Comparison of ENCODE assay signal across 8 cellular contexts in the genomic region with DNA sequence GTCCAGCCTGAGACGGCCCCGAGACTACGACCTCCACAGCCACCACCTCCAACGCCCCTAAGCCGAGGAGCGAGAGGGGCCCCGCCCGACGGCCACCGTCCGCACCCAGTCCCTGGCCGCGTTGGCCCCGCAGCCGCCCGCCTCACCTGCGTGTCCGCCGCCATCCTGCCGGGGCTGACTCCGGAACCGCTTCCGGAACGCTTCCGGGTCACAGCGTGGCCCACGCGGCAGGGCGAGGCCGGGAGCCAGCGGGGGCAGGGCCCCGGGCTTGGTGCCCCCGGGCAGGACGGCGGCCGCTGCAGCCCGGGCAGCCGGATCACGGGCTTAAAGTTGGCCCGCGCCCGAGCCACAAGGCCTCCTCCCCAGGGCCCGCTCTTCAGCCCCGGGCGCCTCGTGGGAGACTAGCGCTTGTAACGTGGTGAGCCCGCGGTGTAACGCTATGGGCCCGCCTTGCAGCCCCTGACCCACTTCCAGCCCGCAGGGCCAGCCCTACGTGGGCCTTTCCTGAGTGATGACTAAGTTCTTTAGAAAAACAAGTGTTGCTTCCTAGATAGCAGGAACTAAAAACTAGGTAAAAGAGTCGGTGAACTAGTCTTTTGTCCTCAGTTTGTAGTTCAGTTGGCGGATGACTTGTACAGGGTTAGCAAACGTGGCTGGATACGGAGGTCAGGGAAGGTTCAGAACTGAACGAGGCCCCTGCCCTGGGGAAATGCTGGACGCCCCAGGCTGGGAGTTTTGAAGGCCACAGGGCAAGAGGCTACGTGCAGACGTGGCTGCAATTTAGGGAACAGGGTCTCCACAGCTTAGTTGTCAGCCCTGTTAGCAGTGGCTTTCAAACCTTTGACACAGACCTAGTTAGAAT. TPM values are rescaled to one million over a fixed set of nuclear protein-coding genes. Genes with fewer than 3 reads are reported as not detected.
A peak's percentile ranks its signal among the peaks of the same experiment; 100 is the strongest.
DNase-seq lines count a peak whose midpoint lies in the region; ATAC-seq and TF ChIP-seq lines count a peak whose summit lies in the region.

A gene with protein sequence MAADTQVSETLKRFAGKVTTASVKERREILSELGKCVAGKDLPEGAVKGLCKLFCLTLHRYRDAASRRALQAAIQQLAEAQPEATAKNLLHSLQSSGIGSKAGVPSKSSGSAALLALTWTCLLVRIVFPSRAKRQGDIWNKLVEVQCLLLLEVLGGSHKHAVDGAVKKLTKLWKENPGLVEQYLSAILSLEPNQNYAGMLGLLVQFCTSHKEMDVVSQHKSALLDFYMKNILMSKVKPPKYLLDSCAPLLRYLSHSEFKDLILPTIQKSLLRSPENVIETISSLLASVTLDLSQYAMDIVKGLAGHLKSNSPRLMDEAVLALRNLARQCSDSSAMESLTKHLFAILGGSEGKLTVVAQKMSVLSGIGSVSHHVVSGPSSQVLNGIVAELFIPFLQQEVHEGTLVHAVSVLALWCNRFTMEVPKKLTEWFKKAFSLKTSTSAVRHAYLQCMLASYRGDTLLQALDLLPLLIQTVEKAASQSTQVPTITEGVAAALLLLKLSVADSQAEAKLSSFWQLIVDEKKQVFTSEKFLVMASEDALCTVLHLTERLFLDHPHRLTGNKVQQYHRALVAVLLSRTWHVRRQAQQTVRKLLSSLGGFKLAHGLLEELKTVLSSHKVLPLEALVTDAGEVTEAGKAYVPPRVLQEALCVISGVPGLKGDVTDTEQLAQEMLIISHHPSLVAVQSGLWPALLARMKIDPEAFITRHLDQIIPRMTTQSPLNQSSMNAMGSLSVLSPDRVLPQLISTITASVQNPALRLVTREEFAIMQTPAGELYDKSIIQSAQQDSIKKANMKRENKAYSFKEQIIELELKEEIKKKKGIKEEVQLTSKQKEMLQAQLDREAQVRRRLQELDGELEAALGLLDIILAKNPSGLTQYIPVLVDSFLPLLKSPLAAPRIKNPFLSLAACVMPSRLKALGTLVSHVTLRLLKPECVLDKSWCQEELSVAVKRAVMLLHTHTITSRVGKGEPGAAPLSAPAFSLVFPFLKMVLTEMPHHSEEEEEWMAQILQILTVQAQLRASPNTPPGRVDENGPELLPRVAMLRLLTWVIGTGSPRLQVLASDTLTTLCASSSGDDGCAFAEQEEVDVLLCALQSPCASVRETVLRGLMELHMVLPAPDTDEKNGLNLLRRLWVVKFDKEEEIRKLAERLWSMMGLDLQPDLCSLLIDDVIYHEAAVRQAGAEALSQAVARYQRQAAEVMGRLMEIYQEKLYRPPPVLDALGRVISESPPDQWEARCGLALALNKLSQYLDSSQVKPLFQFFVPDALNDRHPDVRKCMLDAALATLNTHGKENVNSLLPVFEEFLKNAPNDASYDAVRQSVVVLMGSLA (N-terminal part only) (minus strand): TSS at position 182 of the 862 bp plus-strand sequence. CDS start 18 bp downstream, at position 164.

- no peak for TF ChIP-seq CTCF in AG04449 (IDR thresholded peaks at IDR 0.05; ENCODE audit: insufficient read depth, low read length, missing control alignments)
- no peak for TF ChIP-seq CTCF in coronary artery (IDR thresholded peaks at IDR 0.05)

- H3K4me3 ChIP-seq in AG04449 (ENCODE audit: low read depth, low read length) (peak within 1 kb of the TSS; percentile 84), coronary artery (peak within 1 kb of the TSS; percentile 86)

- no peak for DNase-seq in AG04449 (ENCODE audit: low read depth, low spot score)
- peak; percentile 79 for DNase-seq in NCI-H510A (lab: John Stamatoyannopoulos, UW)
- peak; percentile 98 for DNase-seq in activated CD4-positive, alpha-beta T cell treated with anti-CD3 and anti-CD28 coated beads, Interleukin-2, amount 10 ng/mL, durations not matched to agents 24 days and 14 days
- DNase-seq in coronary artery (ENCODE audit: low spot score): peak; percentile 90
- DNase-seq in left lobe of liver (ENCODE audit: low spot score): peak; percentile 91
- DNase-seq in stimulated activated CD4-positive, alpha-beta T cell treated with anti-CD3 and anti-CD28 coated beads, Interleukin-2, amount 100 ng/mL, for 24 hours: peak; percentile 90 to 91

- POLR2A ChIA-PET in AG04449 (lab: Yijun Ruan, JAX): interaction anchor here (0.6 to 8.0 kb wide), 2 partner anchors 34 to 97 kb away, joined by 3 to 139 read pairs; partner anchors contain the start of genes RNU4-1 and RNU4-2

- H3K4me3 Mint-ChIP-seq in activated CD4-positive, alpha-beta T cell treated with anti-CD3 and anti-CD28 coated beads, Interleukin-2, amount 10 ng/mL, durations not matched to agents 24 days and 14 days: peak within 1 kb of the TSS; percentile 84

- H3K4me1 Mint-ChIP-seq in activated CD4-positive, alpha-beta T cell treated with anti-CD3 and anti-CD28 coated beads, Interleukin-2, amount 10 ng/mL, durations not matched to agents 24 days and 14 days: peaks cover 37% of the 10 kb centered on the region

- intact Hi-C loops in activated CD4-positive, alpha-beta T cell treated with anti-CD3 and anti-CD28 coated beads, Interleukin-2, amount 10 ng/mL, durations not matched to agents 24 days and 14 days (cut with micrococcal nuclease): loop anchor here (2.0 kb wide), 1 partner anchor 78 kb away; the partner anchor contains the start of gene RAB35

- ATAC-seq in GM18858 (IDR thresholded peaks at IDR 0.05; ENCODE audit: unreplicated experiment) (peak; percentile 64), HG03097 (IDR thresholded peaks at IDR 0.05; ENCODE audit: low FRiP score, unreplicated experiment) (peak; percentile 67), left lobe of liver (peak; percentile 96)

- H3K9me3 Mint-ChIP-seq in activated CD4-positive, alpha-beta T cell treated with anti-CD3 and anti-CD28 coated beads, Interleukin-2, amount 10 ng/mL, durations not matched to agents 24 days and 14 days: no peaks in the 10 kb centered on the region

- H3K27me3 Mint-ChIP-seq in activated CD4-positive, alpha-beta T cell treated with anti-CD3 and anti-CD28 coated beads, Interleukin-2, amount 10 ng/mL, durations not matched to agents 24 days and 14 days: no peaks in the 10 kb centered on the region

- H3K27ac Mint-ChIP-seq in activated CD4-positive, alpha-beta T cell treated with anti-CD3 and anti-CD28 coated beads, Interleukin-2, amount 10 ng/mL, durations not matched to agents 24 days and 14 days: peak within 1 kb of the TSS; percentile 90

- peaks cover 57% of the 10 kb centered on the region for H3K36me3 Mint-ChIP-seq in activated CD4-positive, alpha-beta T cell treated with anti-CD3 and anti-CD28 coated beads, Interleukin-2, amount 10 ng/mL, durations not matched to agents 24 days and 14 days (ENCODE audit: low read depth)

- CTCF ChIA-PET in AG04449 (lab: Yijun Ruan, JAX): interaction anchor here (16.5 kb wide), 1 partner anchor 30 kb away, joined by 280 read pairs; no protein-coding TSS in a partner anchor

- peak within 1 kb of the TSS; percentile 61 to 88 for H3K27ac ChIP-seq in coronary artery

RNA-seq across cellular contexts. Expression of the gene that starts here (rescaled TPM):
- total RNA-seq in activated CD4-positive, alpha-beta T cell treated with anti-CD3 and anti-CD28 coated beads, Interleukin-2, amount 10 ng/mL, durations not matched to agents 24 days and 14 days: 169 and 176 TPM in 2 replicates
- 42.7 TPM for total RNA-seq in left lobe of liver
